1 cellular context compared by ENCODE assay signal in genomic region chr2:215942194-215942593, GRCh38.
TF ChIP-seq lines count a peak whose summit lies in the region.

No MANE protein-coding gene starts in this region.

TF ChIP-seq in A549, 52 proteins besides CTCF, POLR2A, EP300 and RAD21 (continued from another document):
- no peak for TF ChIP-seq HMGXB4 (CRISPR knock-in tag; IDR thresholded peaks at IDR 0.05; ENCODE audit: borderline replicate concordance)
TF ChIP-seq in A549: peak in this region for 0.
